ENCODE assay signal across 8 cellular contexts in the genomic region with DNA sequence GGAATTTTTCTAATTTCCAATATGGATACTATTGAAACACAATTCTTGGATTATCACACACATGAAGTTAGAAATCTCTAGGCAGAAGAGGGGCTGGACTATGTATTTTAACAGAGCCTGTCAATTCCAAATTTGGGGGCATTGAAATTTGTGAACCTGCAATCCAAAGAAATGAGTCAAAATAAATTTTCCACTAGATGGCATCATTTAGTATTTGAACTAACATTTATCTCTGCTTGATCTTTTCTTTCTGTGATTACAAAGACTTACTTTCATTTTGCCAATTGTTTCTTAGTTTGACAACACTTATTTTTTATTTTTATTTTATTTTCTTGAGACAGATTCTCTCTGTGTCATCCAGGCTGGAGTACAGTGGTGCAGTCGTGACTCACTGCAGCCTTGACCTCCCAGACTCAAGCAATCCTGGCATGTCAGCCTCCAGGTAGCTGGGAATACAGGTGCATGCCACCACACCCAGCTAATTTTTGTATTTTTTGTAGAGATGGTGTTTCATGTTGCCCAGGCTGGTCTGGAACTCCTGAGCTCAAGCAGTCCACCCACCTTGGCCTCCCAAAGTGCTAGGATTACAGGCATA. TPM values are rescaled to one million over a fixed set of nuclear protein-coding genes. Genes with fewer than 3 reads are reported as not detected.
DNase-seq lines count a peak whose midpoint lies in the region; ATAC-seq and TF ChIP-seq lines count a peak whose summit lies in the region.

No MANE protein-coding gene starts in this region.

- peak; percentile 56 for TF ChIP-seq CTCF in osteocyte (IDR thresholded peaks at IDR 0.05)

- H3K9me3 Mint-ChIP-seq in osteocyte (ENCODE audit: unreplicated experiment) = no peaks in the 10 kb centered on the region

- peaks cover 26% of the 10 kb centered on the region for H3K4me1 Mint-ChIP-seq in osteocyte (ENCODE audit: unreplicated experiment)

- H3K4me3 Mint-ChIP-seq in osteocyte (ENCODE audit: unreplicated experiment) = no peak overlapping the region

- peak; percentile 26 for DNase-seq in NCI-H748 (lab: John Stamatoyannopoulos, UW; ENCODE audit: unreplicated experiment)
- no peak for DNase-seq in NCI-H748 treated with DMSO at 0.1 percent for 48 hours (lab: John Stamatoyannopoulos, UW)
- DNase-seq in NAMALWA (ENCODE audit: low spot score) = peak; percentile 53
- DNase-seq in central memory CD4-positive, alpha-beta T cell = peak; percentile 26
- DNase-seq in osteocyte (ENCODE audit: extremely low spot score, unreplicated experiment) = no peak

- no peaks in the 10 kb centered on the region for H3K27me3 Mint-ChIP-seq in osteocyte (ENCODE audit: unreplicated experiment)

- peaks cover 1% of the 10 kb centered on the region for H3K36me3 Mint-ChIP-seq in osteocyte (ENCODE audit: unreplicated experiment)

- ATAC-seq in GM18520 (IDR thresholded peaks at IDR 0.05; ENCODE audit: unreplicated experiment) (no peak), HG02763 (IDR thresholded peaks at IDR 0.05; ENCODE audit: unreplicated experiment) (no peak), HG03520 (IDR thresholded peaks at IDR 0.05; ENCODE audit: unreplicated experiment) (no peak)

- H3K27ac Mint-ChIP-seq in osteocyte (ENCODE audit: unreplicated experiment) = peak overlapping the region; percentile 24

RNA-seq across cellular contexts. Expression of gene PYURF, which starts 2.7 kb away (rescaled TPM):
- 67.0 and 69.1 TPM in 2 replicates for total RNA-seq in osteocyte

Comparison
In these comparisons a context has a peak if more than half of its experiments do, and no peak if none do; other contexts are left out.
1. DNase-seq: peak in NCI-H748 (single experiment), NAMALWA (single experiment) and central memory CD4-positive, alpha-beta T cell (single experiment); none in NCI-H748 treated with DMSO at 0.1 percent for 48 hours (single experiment) and osteocyte (single experiment).